8 cellular contexts compared by ENCODE assay signal in genomic region chr2:222295368-222296041, GRCh38. TPM values are rescaled to one million over a fixed set of nuclear protein-coding genes. Genes with fewer than 3 reads are reported as not detected.
A peak's percentile ranks its signal among the peaks of the same experiment; 100 is the strongest.
DNase-seq lines count a peak whose midpoint lies in the region; ATAC-seq and TF ChIP-seq lines count a peak whose summit lies in the region.

No MANE protein-coding gene starts in this region.

- no peaks in the 10 kb centered on the region for H3K36me3 ChIP-seq in stomach

- peaks cover 3% of the 10 kb centered on the region for H3K36me3 Mint-ChIP-seq in activated CD8-positive, alpha-beta memory T cell treated with anti-CD3 and anti-CD28 coated beads, Interleukin-2, amount 10 ng/mL, durations not matched to agents 7 days and 5 days
- H3K36me3 Mint-ChIP-seq in activated naive CD8-positive, alpha-beta T cell treated with anti-CD3 and anti-CD28 coated beads, Interleukin-2, amount 10 ng/mL, durations not matched to agents 7 days and 5 days = peaks cover 6% of the 10 kb centered on the region

- DNase-seq in activated CD8-positive, alpha-beta memory T cell treated with anti-CD3 and anti-CD28 coated beads, Interleukin-2, amount 10 ng/mL, durations not matched to agents 7 days and 5 days = no peak
- DNase-seq in activated CD8-positive, alpha-beta memory T cell treated with anti-CD3 and anti-CD28 coated beads, Interleukin-2, amount 50 U/mL, for 4 hours = no peak
- DNase-seq in activated naive CD8-positive, alpha-beta T cell treated with anti-CD3 and anti-CD28 coated beads, Interleukin-2, amount 10 ng/mL, durations not matched to agents 7 days and 5 days = no peak
- DNase-seq in iris pigment epithelial cell (ENCODE audit: low read depth) = peak; percentile 20
- DNase-seq in stomach = no peak
- DNase-seq in GM19240 (ENCODE audit: insufficient read length, low spot score) = no peak

- peaks cover 16% of the 10 kb centered on the region for H3K4me1 Mint-ChIP-seq in activated CD8-positive, alpha-beta memory T cell treated with anti-CD3 and anti-CD28 coated beads, Interleukin-2, amount 10 ng/mL, durations not matched to agents 7 days and 5 days
- H3K4me1 Mint-ChIP-seq in activated naive CD8-positive, alpha-beta T cell treated with anti-CD3 and anti-CD28 coated beads, Interleukin-2, amount 10 ng/mL, durations not matched to agents 7 days and 5 days = peaks cover 15% of the 10 kb centered on the region

- no peak overlapping the region for H3K27ac Mint-ChIP-seq in activated CD8-positive, alpha-beta memory T cell treated with anti-CD3 and anti-CD28 coated beads, Interleukin-2, amount 10 ng/mL, durations not matched to agents 7 days and 5 days
- H3K27ac Mint-ChIP-seq in activated naive CD8-positive, alpha-beta T cell treated with anti-CD3 and anti-CD28 coated beads, Interleukin-2, amount 10 ng/mL, durations not matched to agents 7 days and 5 days = peak overlapping the region; percentile 12

- ATAC-seq in activated CD8-positive, alpha-beta memory T cell treated with anti-CD3 and anti-CD28 coated beads, Interleukin-2, amount 10 ng/mL, durations not matched to agents 7 days and 5 days = no peak
- no peak for ATAC-seq in activated naive CD8-positive, alpha-beta T cell treated with anti-CD3 and anti-CD28 coated beads, Interleukin-2, amount 10 ng/mL, durations not matched to agents 7 days and 5 days (ENCODE audit: low read depth)
- ATAC-seq in HG02623 (IDR thresholded peaks at IDR 0.05; ENCODE audit: unreplicated experiment) (no peak), GM19452 (IDR thresholded peaks at IDR 0.05; ENCODE audit: unreplicated experiment) (no peak)

- H3K27me3 Mint-ChIP-seq in activated CD8-positive, alpha-beta memory T cell treated with anti-CD3 and anti-CD28 coated beads, Interleukin-2, amount 10 ng/mL, durations not matched to agents 7 days and 5 days = peaks cover 94% of the 10 kb centered on the region
- peaks cover 97% of the 10 kb centered on the region for H3K27me3 Mint-ChIP-seq in activated naive CD8-positive, alpha-beta T cell treated with anti-CD3 and anti-CD28 coated beads, Interleukin-2, amount 10 ng/mL, durations not matched to agents 7 days and 5 days

- no peaks in the 10 kb centered on the region for H3K9me3 Mint-ChIP-seq in activated CD8-positive, alpha-beta memory T cell treated with anti-CD3 and anti-CD28 coated beads, Interleukin-2, amount 10 ng/mL, durations not matched to agents 7 days and 5 days (ENCODE audit: low read depth)
- H3K9me3 Mint-ChIP-seq in activated naive CD8-positive, alpha-beta T cell treated with anti-CD3 and anti-CD28 coated beads, Interleukin-2, amount 10 ng/mL, durations not matched to agents 7 days and 5 days = peaks cover 11% of the 10 kb centered on the region

- no peak for TF ChIP-seq CTCF in stomach (IDR thresholded peaks at IDR 0.05)

- peaks cover 0 to 28% (median 4%) of the 10 kb centered on the region in 4 donors for H3K9me3 ChIP-seq in stomach

- peak overlapping the region; percentile 11 to 42 (median 24) for H3K4me3 ChIP-seq in stomach

- no peak for TF ChIP-seq EP300 in stomach (IDR thresholded peaks at IDR 0.05)

- peaks cover 74 to 100% (median 98%) of the 10 kb centered on the region in 3 donors for H3K27me3 ChIP-seq in stomach

- intact Hi-C loops in stomach (cut with DNase I; ENCODE audit: low total_unique reads) = no loop called here

- CTCF ChIA-PET in activated CD8-positive, alpha-beta memory T cell treated with anti-CD3 and anti-CD28 coated beads, Interleukin-2, amount 10 ng/mL, durations not matched to agents 7 days and 5 days (lab: Charles Lee) = interaction anchor here (0.7 to 2.2 kb wide), 3 partner anchors 18 to 24 kb away, joined by 3 to 7 read pairs (median 3); no protein-coding TSS in a partner anchor

- H3K27ac ChIP-seq in stomach = no peak overlapping the region

- TF ChIP-seq POLR2A in stomach (IDR thresholded peaks at IDR 0.05) = no peak

- POLR2A ChIA-PET in activated naive CD8-positive, alpha-beta T cell treated with anti-CD3 and anti-CD28 coated beads, Interleukin-2, amount 10 ng/mL, durations not matched to agents 7 days and 5 days (lab: Charles Lee) = no interaction called here

- H3K4me3 Mint-ChIP-seq in activated CD8-positive, alpha-beta memory T cell treated with anti-CD3 and anti-CD28 coated beads, Interleukin-2, amount 10 ng/mL, durations not matched to agents 7 days and 5 days = peak overlapping the region; percentile 15
- H3K4me3 Mint-ChIP-seq in activated naive CD8-positive, alpha-beta T cell treated with anti-CD3 and anti-CD28 coated beads, Interleukin-2, amount 10 ng/mL, durations not matched to agents 7 days and 5 days = peak overlapping the region; percentile 55

- WGBS in stomach, 5 donors = 5 to 14% (median 10%) methylated on average over 22 to 33 of the region's 33 CpGs

- H3K4me1 ChIP-seq in stomach = peaks cover 21 to 66% (median 49%) of the 10 kb centered on the region in 4 donors

RNA-seq across cellular contexts. Expression of gene PAX3, which starts 3.3 kb away (rescaled TPM):
- not detected for total RNA-seq in activated CD8-positive, alpha-beta memory T cell treated with anti-CD3 and anti-CD28 coated beads, Interleukin-2, amount 10 ng/mL, durations not matched to agents 7 days and 5 days
- not detected for total RNA-seq in activated naive CD8-positive, alpha-beta T cell treated with anti-CD3 and anti-CD28 coated beads, Interleukin-2, amount 10 ng/mL, durations not matched to agents 7 days and 5 days
- not detected for total RNA-seq in stomach
- not detected for polyA plus RNA-seq in stomach
